Comparison of ENCODE assay signal across 8 cellular contexts in genomic region chr15:80776420-80777045, GRCh38. TPM values are rescaled to one million over a fixed set of nuclear protein-coding genes. Genes with fewer than 3 reads are reported as not detected.
DNase-seq lines count a peak whose midpoint lies in the region; ATAC-seq, FAIRE-seq and TF ChIP-seq lines count a peak whose summit lies in the region.

No MANE protein-coding gene starts in this region.

- H3K4me2 ChIP-seq in GM12878 (ENCODE audit: control insufficient read depth, insufficient read depth): no peak overlapping the region

- FAIRE-seq in GM12878 (lab: Jason Lieb, UNC) (peak; percentile 61), small intestine (lab: Jason Lieb, UNC) (no peak)

- H3K9ac ChIP-seq in GM12878 (ENCODE audit: control insufficient read depth, insufficient read depth, low read length): no peak overlapping the region

- TF ChIP-seq RAD21 in GM12878 (IDR thresholded peaks at IDR 0.05; ENCODE audit: insufficient read depth, low read depth, low read length): peak; percentile 93

- H3K27me3 ChIP-seq in GM12878 (replicated peaks in 1 of 2; ENCODE audit: control insufficient read depth in 2 of 2, insufficient read depth in 2 of 2, low read length in 1 of 2): peaks cover 18 to 19% of the 10 kb centered on the region in 2 experiments
- H3K27me3 ChIP-seq in small intestine (ENCODE audit: control insufficient read depth in 2 of 2, insufficient read depth in 2 of 2, low read length in 2 of 2): peaks cover 11 to 17% of the 10 kb centered on the region in 2 donors

- intact Hi-C loops in GM12878 (cut with micrococcal nuclease; ENCODE audit: unreplicated experiment): loop anchor here (1.0 to 2.0 kb wide), 4 partner anchors 158 to 320 kb away; no protein-coding TSS in a partner anchor

- SMC1A ChIA-PET in GM12878 (lab: Charles Lee; ENCODE audit: uncharacterized antibody, unreplicated experiment): interaction anchor here (0.6 to 3.3 kb wide), 27 partner anchors 9 to 1481 kb away, joined by 3 to 44 read pairs (median 4); no protein-coding TSS in a partner anchor

- H3K27ac ChIP-seq in GM12878 (ENCODE audit: control insufficient read depth, insufficient read depth) (no peak overlapping the region), small intestine (ENCODE audit: low read depth in 1 of 2, low read length in 1 of 2) (no peak overlapping the region)

- no TSS peak for BruUV-seq in GM12878 (replicated peaks; lab: Mats Ljungman, UMichigan)

- in situ Hi-C loops in GM12878 (cut with MboI): loop anchor here (5.0 to 10.0 kb wide), 2 partner anchors 212 to 319 kb away; no protein-coding TSS in a partner anchor

- RAD21 ChIA-PET in GM12878 (lab: Charles Lee; ENCODE audit: unreplicated experiment): interaction anchor here (0.7 to 4.2 kb wide), 30 partner anchors 9 to 332 kb away, joined by 3 to 59 read pairs (median 4); no protein-coding TSS in a partner anchor

- peak; percentile 86 to 94 (median 89) for TF ChIP-seq CTCF in GM12878 (IDR thresholded peaks at IDR 0.05 in 2 of 3, conservative IDR thresholded peaks at IDR 0.05 in 1 of 3; ENCODE audit: control insufficient read depth in 2 of 3, extremely low read depth in 1 of 3, insufficient read depth in 1 of 3, low read depth in 3 of 3, low read length in 3 of 3)

- no peak overlapping the region for H2AFZ ChIP-seq in GM12878 (ENCODE audit: control insufficient read depth, low read depth, low read length)

- CTCF ChIA-PET in GM12878 (lab: Yijun Ruan, JAX): interaction anchor here (0.6 to 7.4 kb wide), 60 partner anchors 8 to 771 kb away, joined by 3 to 130 read pairs (median 4); partner anchors contain the start of gene ABHD17C

- no peaks in the 10 kb centered on the region for H3K79me2 ChIP-seq in GM12878 (ENCODE audit: control insufficient read depth, insufficient read depth, low read length)

- TF ChIP-seq EP300 in GM12878 (IDR thresholded peaks at IDR 0.05; ENCODE audit: borderline replicate concordance in 1 of 2, control insufficient read depth in 1 of 2, low read depth in 2 of 2, low read length in 2 of 2): no peak

- no peaks in the 10 kb centered on the region for H3K9me3 ChIP-seq in GM12878 (replicated peaks; ENCODE audit: control insufficient read depth, insufficient read depth, low read length)
- no peaks in the 10 kb centered on the region for H3K9me3 ChIP-seq in small intestine (ENCODE audit: control insufficient read depth, low read depth)

- H4K20me1 ChIP-seq in GM12878 (ENCODE audit: control insufficient read depth, insufficient read depth): no peaks in the 10 kb centered on the region

- H3K36me3 ChIP-seq in GM12878 (ENCODE audit: control insufficient read depth in 2 of 2, insufficient read depth in 2 of 2, low read length in 1 of 2) (no peaks in the 10 kb centered on the region), small intestine (ENCODE audit: control insufficient read depth in 2 of 2, insufficient read depth in 2 of 2, low read length in 2 of 2) (no peaks in the 10 kb centered on the region)

- ATAC-seq in GM12878 (peak; percentile 72), HG03025 (IDR thresholded peaks at IDR 0.05; ENCODE audit: low FRiP score, unreplicated experiment) (no peak), HG02588 (IDR thresholded peaks at IDR 0.05; ENCODE audit: unreplicated experiment) (no peak)

- H3K4me1 ChIP-seq in GM12878 (ENCODE audit: control insufficient read depth, insufficient read depth, low read length): no peaks in the 10 kb centered on the region
- peaks cover 2 to 3% of the 10 kb centered on the region in 2 donors for H3K4me1 ChIP-seq in small intestine (ENCODE audit: control insufficient read depth in 2 of 2, insufficient read depth in 1 of 2, low read depth in 1 of 2, low read length in 1 of 2)

- POLR2A ChIA-PET in GM12878 (lab: Charles Lee): no interaction called here

- H3K4me3 ChIP-seq in GM12878 (no peak overlapping the region), small intestine (ENCODE audit: low read depth in 1 of 2, low read length in 2 of 2) (no peak overlapping the region)

- DNase-seq in GDM1 (lab: John Stamatoyannopoulos, UW) (peak; percentile 7), MV-4-11 (lab: John Stamatoyannopoulos, UW) (peak; percentile 50), T1000 (lab: John Stamatoyannopoulos, UW) (peak; percentile 52), GM12878 (ENCODE audit: low read depth, low spot score) (no peak), hippocampal formation (lab: John Stamatoyannopoulos, UW) (peak; percentile 43 to 66), small intestine (peak; percentile 77)

- WGBS in GM12878 (ENCODE audit: insufficient coverage, insufficient replicate concordance, low lambda C conversion rate, missing lambda C conversion rate): 19% methylated on average over 5 of the region's 5 CpGs
- 20 to 36% (median 23%) methylated on average over 5 of the region's 5 CpGs for WGBS in small intestine, 3 donors

- TF ChIP-seq POLR2A in GM12878 (IDR thresholded peaks at IDR 0.05; ENCODE audit: low read depth, low read length): no peak

TF ChIP-seq in GM12878, 131 proteins besides CTCF, POLR2A, EP300 and RAD21 (continues in another document):
- no peak for TF ChIP-seq ZNF207 (IDR thresholded peaks at IDR 0.05; ENCODE audit: borderline replicate concordance)
- no peak for TF ChIP-seq ZZZ3 (IDR thresholded peaks at IDR 0.05; ENCODE audit: control insufficient read depth, insufficient read length, low read depth)
- no peak for TF ChIP-seq NR2F1 (conservative IDR thresholded peaks at IDR 0.05)
- TF ChIP-seq SP1 (IDR thresholded peaks at IDR 0.05; ENCODE audit: low read depth, low read length): no peak
- no peak for TF ChIP-seq ZBTB40 (IDR thresholded peaks at IDR 0.05; ENCODE audit: borderline replicate concordance)

RNA-seq across cellular contexts. Expression of gene CEMIP, which starts 2.6 kb away (rescaled TPM):
- total RNA-seq in GM12878 (2013; cell fraction: nucleolus; rRNA removed): not detected in 2 replicates
- total RNA-seq in GM12878 (2014; rRNA removed): 0.05 TPM in 1 of 2 replicates, not detected in the other
- not detected in 2 replicates for total RNA-seq in GM12878 (2014; rRNA removed; fragmentation: Illumina TruSeq; extraction: Trizol)
- 0.43 and 0.44 TPM in 2 replicates for total RNA-seq in GM12878 (2021)
- polyA plus RNA-seq in GM12878 (2011; ENCODE audit: low read depth): not detected
- polyA plus RNA-seq in GM12878 (2011; rRNA removed): not detected in 2 replicates
- under 0.01 and 0.03 TPM in 2 replicates for polyA plus RNA-seq in GM12878 (2011; cell fraction: cytosol; rRNA removed)
- polyA plus RNA-seq in GM12878 (2011; cell fraction: nucleus; rRNA removed): not detected in 2 replicates
- polyA plus RNA-seq in GM12878 (2012): 0.19 and 0.51 TPM in 2 replicates
- polyA plus RNA-seq in GM12878 (2014; fragmentation: Illumina TruSeq; extraction: Trizol): 0.01 TPM in 1 of 2 replicates, not detected in the other
- under 1 TPM in 1 of 2 experiments, not detected in 1; 0.04 TPM for polyA plus RNA-seq in GM12878 (2014; fragmentation: Nextera tagmentation; extraction: Ambion mirVana)
- not detected in 2 replicates for polyA plus RNA-seq in GM12878 (2014; rRNA removed)
- under 1 TPM in 1 of 2 experiments, not detected in 1; 0.28 TPM for polyA plus RNA-seq in GM12878 (2016; fragmentation: Nextera tagmentation; extraction: Ambion mirVana)
- polyA minus RNA-seq in GM12878 (2011; rRNA and poly(A)+ RNA removed): not detected in 2 replicates
- polyA minus RNA-seq in GM12878 (2011; cell fraction: cytosol; rRNA and poly(A)+ RNA removed): not detected in 2 replicates
- polyA minus RNA-seq in GM12878 (2011; cell fraction: nucleus; rRNA and poly(A)+ RNA removed): not detected in 2 replicates
- polyA plus RNA-seq in small intestine: 1 to 10 TPM in 1 of 3 donors, under 1 TPM in 2; 0.27 to 1.4 (median 0.89) TPM
